In the genomic region with DNA sequence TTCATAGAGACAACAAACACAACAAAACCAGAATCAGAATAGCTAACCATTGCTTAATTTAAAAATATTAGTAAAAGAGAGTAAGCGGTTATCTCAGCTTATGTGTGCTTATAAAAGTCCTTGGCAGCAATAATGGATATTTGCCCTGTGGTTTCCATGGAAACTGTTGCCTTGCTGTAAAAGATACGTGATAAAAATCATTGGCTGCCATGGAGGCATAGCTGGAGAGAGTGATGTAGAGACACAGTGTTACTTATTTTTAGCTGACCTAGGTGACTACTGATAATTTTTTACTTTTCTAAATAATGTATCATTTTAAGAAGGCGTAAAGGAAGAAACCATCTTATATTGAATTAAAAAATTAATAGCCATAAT, we compare ENCODE assay signal across 9 cellular contexts.
DNase-seq lines count a peak whose midpoint lies in the region; ATAC-seq and TF ChIP-seq lines count a peak whose summit lies in the region.
"Had no signal": no experiment of that assay in that cellular context is flagged by ENCODE, and none has a peak within 500 bp of the region (broad histone marks: within the 10 kb centered on the region; RNA-seq: fewer than 3 reads in every experiment).

No MANE protein-coding gene starts in this region.

- TF ChIP-seq CTCF in brain (conservative IDR thresholded peaks at IDR 0.05) (no peak), nephron progenitor cell (IDR thresholded peaks at IDR 0.05) (no peak)

- peaks cover 18% of the 10 kb centered on the region for H3K4me1 Mint-ChIP-seq in brain
- H3K4me1 Mint-ChIP-seq in nephron progenitor cell, result peaks cover 16% of the 10 kb centered on the region

- H3K27me3 Mint-ChIP-seq in brain, result no peaks in the 10 kb centered on the region
- peaks cover 3% of the 10 kb centered on the region for H3K27me3 Mint-ChIP-seq in nephron progenitor cell (ENCODE audit: low read depth, poor library complexity)
- H3K27me3 Mint-ChIP-seq: memory B cell had no signal

- ATAC-seq in HG03045 (IDR thresholded peaks at IDR 0.05; ENCODE audit: unreplicated experiment), result no peak
- ATAC-seq in GM21717 (IDR thresholded peaks at IDR 0.05; ENCODE audit: unreplicated experiment), result no peak

- H3K27ac Mint-ChIP-seq in brain (peak overlapping the region; percentile 83 to 96 (median 94)), nephron progenitor cell (peak overlapping the region; percentile 91)
- H3K27ac Mint-ChIP-seq: memory B cell had no signal

- DNase-seq in COLO829 (ENCODE audit: low spot score) (peak; percentile 8), NCI-H146 treated with DMSO at 0.1 percent for 48 hours (lab: John Stamatoyannopoulos, UW; ENCODE audit: unreplicated experiment) (peak; percentile 89), nephron progenitor cell (no peak), HK-2 (ENCODE audit: unreplicated experiment) (no peak), amniotic stem cell (lab: John Stamatoyannopoulos, UW) (no peak)

- H3K9me3 Mint-ChIP-seq in brain (peaks cover 0 to 4% (median 0%) of the 10 kb centered on the region in 5 experiments), nephron progenitor cell (peaks cover 9% of the 10 kb centered on the region)

- peak overlapping the region; percentile 65 to 79 (median 77) for H3K4me3 Mint-ChIP-seq in brain
- no peak overlapping the region for H3K4me3 Mint-ChIP-seq in nephron progenitor cell

- H3K36me3 Mint-ChIP-seq in brain (peaks cover 7% of the 10 kb centered on the region), nephron progenitor cell (ENCODE audit: low read depth) (peaks cover 20% of the 10 kb centered on the region)

Comparison
In these comparisons a context has a peak if more than half of its experiments do, and no peak if none do; other contexts are left out.
1. DNase-seq: peak in COLO829 (single experiment) and NCI-H146 treated with DMSO at 0.1 percent for 48 hours (single experiment); none in nephron progenitor cell (single experiment), HK-2 (single experiment) and amniotic stem cell (single experiment).